Comparison of ENCODE assay signal across 8 cellular contexts in genomic region chr14:106061877-106062500, GRCh38.
DNase-seq lines count a peak whose midpoint lies in the region; ATAC-seq lines count a peak whose summit lies in the region.
"Not testable (repeated sequence)": the region's sequence is repeated elsewhere in the genome, so short reads cannot be mapped to it uniquely, and the experiment has no call there.

No MANE protein-coding gene starts in this region.

- not testable (repeated sequence) for H3K27me3 Mint-ChIP-seq in stimulated activated memory B cell treated with anti-CD40 and anti-IgM and Interleukin-4, amounts not matched to agents 10 μg/mL and 1 μg/mL and 100 μg/mL, for 72 hours

- DNase-seq in DMS 273 (lab: John Stamatoyannopoulos, UW; ENCODE audit: unreplicated experiment) (peak; percentile 64), KBM-7 (peak; percentile 62), NT2/D1 (ENCODE audit: low read depth, low spot score) (peak; percentile 8), Right ventricle myocardium superior (peak; percentile 48)
- DNase-seq in activated CD4-positive, CD25-positive, alpha-beta regulatory T cell treated with anti-CD3 and anti-CD28 coated beads, Interleukin-2, amount 50 U/mL, for 72 hours, result peak; percentile 62
- DNase-seq in activated T-helper 1 cell treated with anti-CD3 and anti-CD28 coated beads, Interleukin-2, amount 50 U/mL, for 16 hours (ENCODE audit: low read depth in 1 of 2, low spot score in 1 of 2), result peak; percentile 50 to 74
- peak; percentile 40 to 67 for DNase-seq in stimulated activated CD4-positive, alpha-beta T cell treated with anti-CD3 and anti-CD28 coated beads, Interleukin-15, amount 100 ng/mL, for 1 hour (ENCODE audit: low read depth in 1 of 2, low spot score in 1 of 2)

- peaks cover 75% of the 10 kb centered on the region for H3K27me3 ChIP-seq in NT2/D1 (ENCODE audit: insufficient read depth, insufficient read length)

- H3K4me3 ChIP-seq in NT2/D1 (ENCODE audit: insufficient read length, low read depth), result not testable (repeated sequence)

- H3K9me3 Mint-ChIP-seq in stimulated activated memory B cell treated with anti-CD40 and anti-IgM and Interleukin-4, amounts not matched to agents 10 μg/mL and 1 μg/mL and 100 μg/mL, for 72 hours, result not testable (repeated sequence)

- H3K4me1 ChIP-seq in NT2/D1 (ENCODE audit: insufficient read depth, insufficient read length), result not testable (repeated sequence)

- not testable (repeated sequence) for H3K27ac Mint-ChIP-seq in stimulated activated memory B cell treated with anti-CD40 and anti-IgM and Interleukin-4, amounts not matched to agents 10 μg/mL and 1 μg/mL and 100 μg/mL, for 72 hours

- intact Hi-C loops in Right ventricle myocardium superior (cut with DNase I), result not testable (repeated sequence)

- peak overlapping the region; percentile 76 for H3K4me3 Mint-ChIP-seq in stimulated activated memory B cell treated with anti-CD40 and anti-IgM and Interleukin-4, amounts not matched to agents 10 μg/mL and 1 μg/mL and 100 μg/mL, for 72 hours

- in situ Hi-C loops in KBM-7 (cut with MboI; ENCODE audit: low pct_unique_long_range_greater_than_20kb, low sequenced_read_pairs), result not testable (repeated sequence)

- not testable (repeated sequence) for H3K36me3 Mint-ChIP-seq in stimulated activated memory B cell treated with anti-CD40 and anti-IgM and Interleukin-4, amounts not matched to agents 10 μg/mL and 1 μg/mL and 100 μg/mL, for 72 hours

- H3K9ac ChIP-seq in NT2/D1 (ENCODE audit: insufficient read length, low read depth), result not testable (repeated sequence)

- H3K4me1 Mint-ChIP-seq in stimulated activated memory B cell treated with anti-CD40 and anti-IgM and Interleukin-4, amounts not matched to agents 10 μg/mL and 1 μg/mL and 100 μg/mL, for 72 hours, result not testable (repeated sequence)

- not testable (repeated sequence) for H3K36me3 ChIP-seq in NT2/D1 (ENCODE audit: insufficient read depth, insufficient read length, low read length)

- not testable (repeated sequence) for ATAC-seq in Right ventricle myocardium superior (ENCODE audit: poor library complexity); stimulated activated memory B cell treated with anti-CD40 and anti-IgM and Interleukin-4, amounts not matched to agents 10 μg/mL and 1 μg/mL and 100 μg/mL, for 72 hours

- not testable (repeated sequence) for H3K9me3 ChIP-seq in NT2/D1 (ENCODE audit: insufficient read depth, low read length)

Comparison
In these comparisons a context has a peak if more than half of its experiments do, and no peak if none do; other contexts are left out.
1. DNase-seq: peak in every context shown above with its lines; median percentile 64 in DMS 273; 62 in KBM-7; 62 in activated CD4-positive, CD25-positive, alpha-beta regulatory T cell treated with anti-CD3 and anti-CD28 coated beads, Interleukin-2, amount 50 U/mL, for 72 hours; 62 in activated T-helper 1 cell treated with anti-CD3 and anti-CD28 coated beads, Interleukin-2, amount 50 U/mL, for 16 hours; 54 in stimulated activated CD4-positive, alpha-beta T cell treated with anti-CD3 and anti-CD28 coated beads, Interleukin-15, amount 100 ng/mL, for 1 hour; 48 in Right ventricle myocardium superior; 8 in NT2/D1.